Comparison of ENCODE assay signal across 11 cellular contexts in the genomic region with DNA sequence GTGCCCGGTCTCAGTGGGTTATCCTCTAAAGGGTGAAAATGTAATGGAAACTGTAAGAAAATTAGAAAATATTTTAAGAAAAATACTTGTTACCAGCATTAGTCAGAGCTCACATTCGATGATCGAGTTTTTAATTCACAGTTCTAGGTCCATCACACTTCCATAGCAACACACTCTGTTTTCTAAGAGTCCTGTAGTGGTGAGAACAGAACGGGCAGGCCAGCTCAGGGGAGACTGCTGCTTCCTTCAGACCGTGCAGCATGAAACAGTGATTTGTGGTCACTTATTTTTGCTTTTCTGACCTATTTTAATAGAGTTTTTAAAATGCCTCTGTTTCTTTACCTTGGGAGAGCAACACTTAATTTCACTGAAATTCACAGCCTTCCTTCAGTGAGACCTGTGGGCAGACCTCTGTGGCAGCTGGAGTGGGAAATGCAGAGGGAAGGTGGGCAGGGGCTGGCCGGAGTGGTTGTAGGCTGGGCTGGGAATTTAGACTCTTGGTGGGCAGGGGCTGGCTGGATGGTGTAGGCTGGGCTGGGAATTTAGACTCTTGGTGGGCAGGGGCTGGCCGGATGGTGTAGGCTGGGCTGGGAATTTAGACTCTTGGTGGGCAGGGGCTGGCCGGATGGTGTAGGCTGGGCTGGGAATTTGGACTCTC. TPM values are rescaled to one million over a fixed set of nuclear protein-coding genes. Genes with fewer than 3 reads are reported as not detected.
DNase-seq lines count a peak whose midpoint lies in the region; TF ChIP-seq lines count a peak whose summit lies in the region.
"Had no signal": no experiment of that assay in that cellular context is flagged by ENCODE, and none has a peak within 500 bp of the region (broad histone marks: within the 10 kb centered on the region; RNA-seq: fewer than 3 reads in every experiment).

No MANE protein-coding gene starts in this region.

- TF ChIP-seq EP300 in transverse colon (IDR thresholded peaks at IDR 0.05; ENCODE audit: low read depth): no peak

- peaks cover 24 to 62% (median 52%) of the 10 kb centered on the region in 4 donors for H3K4me1 ChIP-seq in transverse colon

- CTCF ChIA-PET in activated naive CD4-positive, alpha-beta T cell treated with anti-CD3 and anti-CD28 coated beads for 36 hours (lab: Charles Lee): interaction anchor here (1.1 to 1.2 kb wide), 2 partner anchors 15 to 502 kb away, joined by 3 read pairs; no protein-coding TSS in a partner anchor

- H3K27ac ChIP-seq in coronary artery (peak overlapping the region; percentile 78 to 84), transverse colon (peak overlapping the region; percentile 76 to 87 (median 83))

- H3K4me3 ChIP-seq in coronary artery (no peak overlapping the region), transverse colon (no peak overlapping the region)

- 76 to 83% methylated on average over 7 to 8 of the region's 8 CpGs for WGBS in transverse colon (ENCODE audit: low coverage in 1 of 2), 2 donors

- H3K4me1 Mint-ChIP-seq in activated naive CD4-positive, alpha-beta T cell treated with anti-CD3 and anti-CD28 coated beads for 36 hours (ENCODE audit: low read depth): peaks cover 67% of the 10 kb centered on the region
- peaks cover 28% of the 10 kb centered on the region for H3K4me1 Mint-ChIP-seq in mesothelial cell of epicardium

- no peaks in the 10 kb centered on the region for H3K27me3 Mint-ChIP-seq in activated naive CD4-positive, alpha-beta T cell treated with anti-CD3 and anti-CD28 coated beads for 36 hours (ENCODE audit: low read depth)
- H3K27me3 Mint-ChIP-seq in mesothelial cell of epicardium (ENCODE audit: low read depth): no peaks in the 10 kb centered on the region

- H3K9me3 ChIP-seq in transverse colon: no peaks in the 10 kb centered on the region

- no peak for DNase-seq in activated naive CD4-positive, alpha-beta T cell treated with anti-CD3 and anti-CD28 coated beads for 36 hours
- DNase-seq in activated naive CD4-positive, alpha-beta T cell (lab: John Stamatoyannopoulos, UW): no peak
- no peak for DNase-seq in coronary artery (ENCODE audit: low spot score)
- no peak for DNase-seq in mesothelial cell of epicardium (ENCODE audit: low spot score in 2 of 2, unreplicated experiment in 2 of 2)
- no peak for DNase-seq in transverse colon
- DNase-seq in cortex of kidney (lab: John Stamatoyannopoulos, UW): no peak
- no peak for DNase-seq in activated CD8-positive, alpha-beta memory T cell treated with anti-CD3 and anti-CD28 coated beads, Interleukin-2, amount 50 U/mL, for 4 hours
- no peak for DNase-seq in DMS53 (lab: John Stamatoyannopoulos, UW)
- DNase-seq: activated CD8-positive, alpha-beta memory T cell treated with anti-CD3 and anti-CD28 coated beads, Interleukin-2, amount 50 U/mL, for 48 hours; cerebellar nuclear complex; NCI-H1930 had no signal

- in situ Hi-C loops in transverse colon (cut with MboI; ENCODE audit: low pct_ligation_motif_present in 1 of 4, low pct_unique_long_range_greater_than_20kb in 1 of 4, low sequenced_read_pairs in 3 of 4): no loop called here

- peaks cover 7% of the 10 kb centered on the region for H3K36me3 Mint-ChIP-seq in activated naive CD4-positive, alpha-beta T cell treated with anti-CD3 and anti-CD28 coated beads for 36 hours (ENCODE audit: low read depth)
- peaks cover 4% of the 10 kb centered on the region for H3K36me3 Mint-ChIP-seq in mesothelial cell of epicardium

- no peak overlapping the region for H3K4me3 Mint-ChIP-seq in activated naive CD4-positive, alpha-beta T cell treated with anti-CD3 and anti-CD28 coated beads for 36 hours
- H3K4me3 Mint-ChIP-seq in mesothelial cell of epicardium: no peak overlapping the region

- H3K27me3 ChIP-seq in transverse colon: no peaks in the 10 kb centered on the region

- H3K27ac Mint-ChIP-seq in activated naive CD4-positive, alpha-beta T cell treated with anti-CD3 and anti-CD28 coated beads for 36 hours: peak overlapping the region; percentile 36
- peak overlapping the region; percentile 99 for H3K27ac Mint-ChIP-seq in mesothelial cell of epicardium

- intact Hi-C loops in activated naive CD4-positive, alpha-beta T cell treated with anti-CD3 and anti-CD28 coated beads for 36 hours (cut with micrococcal nuclease): loop anchor here (2.0 to 5.0 kb wide), 4 partner anchors 89 to 471 kb away; no protein-coding TSS in a partner anchor
- intact Hi-C loops in transverse colon (cut with DNase I; ENCODE audit: low total_unique reads): loop anchor here (5.0 kb wide), 1 partner anchor 34 kb away; no protein-coding TSS in a partner anchor

- H3K9me3 Mint-ChIP-seq in activated naive CD4-positive, alpha-beta T cell treated with anti-CD3 and anti-CD28 coated beads for 36 hours: no peaks in the 10 kb centered on the region
- no peaks in the 10 kb centered on the region for H3K9me3 Mint-ChIP-seq in mesothelial cell of epicardium

- no peaks in the 10 kb centered on the region for H3K36me3 ChIP-seq in transverse colon

- TF ChIP-seq POLR2A in transverse colon (IDR thresholded peaks at IDR 0.05): no peak

- TF ChIP-seq CTCF in coronary artery (IDR thresholded peaks at IDR 0.05) (no peak), mesothelial cell of epicardium (IDR thresholded peaks at IDR 0.05; ENCODE audit: unreplicated experiment) (no peak), transverse colon (IDR thresholded peaks at IDR 0.05) (no peak)

RNA-seq across cellular contexts. Expression of gene SUN1, which starts 1.5 kb away (rescaled TPM):
- total RNA-seq in activated naive CD4-positive, alpha-beta T cell treated with anti-CD3 and anti-CD28 coated beads for 36 hours: 10 to 100 TPM; 67.8 to 74.4 TPM
- total RNA-seq in mesothelial cell of epicardium (199 to 201 TPM (median 200 TPM) in 3 replicates), transverse colon (100 to 1,000 TPM in 3 of 4 donors, 10 to 100 TPM in 1; 92.7 to 569 (median 162) TPM)

RNA-seq across cellular contexts. Expression of gene GET4, which starts 42.6 kb away (rescaled TPM):
- total RNA-seq in activated naive CD4-positive, alpha-beta T cell treated with anti-CD3 and anti-CD28 coated beads for 36 hours: 10 to 100 TPM; 19.3 to 20.2 TPM
- total RNA-seq in mesothelial cell of epicardium: 67.9 to 77.6 TPM (median 72.2 TPM) in 3 replicates
- 100 to 1,000 TPM in 2 of 4 donors, 10 to 100 TPM in 2; 49.4 to 116 (median 85.2) TPM for total RNA-seq in transverse colon
